Comparison of ENCODE assay signal across 22 cellular contexts in the genomic region with DNA sequence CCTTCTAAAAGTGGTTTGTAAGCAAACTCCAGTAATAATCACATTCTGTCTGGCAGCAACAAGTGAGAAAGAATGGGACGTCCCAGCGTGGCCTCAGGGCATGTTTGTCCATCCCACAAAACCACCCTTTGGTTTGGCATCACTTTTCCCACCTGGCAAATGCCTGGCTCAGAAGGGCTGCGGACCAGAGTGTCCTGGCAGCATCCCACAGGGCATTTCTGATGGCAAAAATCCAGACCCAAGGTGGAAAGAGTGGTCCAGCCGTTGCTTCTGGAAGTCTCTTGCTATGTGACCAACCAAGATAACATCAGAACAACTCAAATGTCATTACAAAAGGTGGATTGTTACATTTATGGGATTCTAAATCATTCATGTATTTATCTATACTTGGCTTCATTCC.
A peak's percentile ranks its signal among the peaks of the same experiment; 100 is the strongest.
DNase-seq lines count a peak whose midpoint lies in the region; ATAC-seq, FAIRE-seq and TF ChIP-seq lines count a peak whose summit lies in the region.
"Had no signal": no experiment of that assay in that cellular context is flagged by ENCODE, and none has a peak within 500 bp of the region (broad histone marks: within the 10 kb centered on the region; RNA-seq: fewer than 3 reads in every experiment).

No MANE protein-coding gene starts in this region.

- in situ Hi-C loops in K562 (cut with MboI) = no loop called here

- H3K4me3 Mint-ChIP-seq in Calu3 (ENCODE audit: low read depth, unreplicated experiment) = no peak overlapping the region
- no peak overlapping the region for H3K4me3 Mint-ChIP-seq in neural crest cell
- no peak overlapping the region for H3K4me3 Mint-ChIP-seq in neural progenitor cell
- H3K4me3 Mint-ChIP-seq: activated CD4-positive, alpha-beta T cell treated with anti-CD3 and anti-CD28 coated beads, Interleukin-2, amount 10 ng/mL, durations not matched to agents 7 days and 5 days; CD14-positive monocyte; GM23338; WTC11 had no signal

- H3K36me3 ChIP-seq in K562 (ENCODE audit: control insufficient read depth, insufficient read depth, low read length) (no peaks in the 10 kb centered on the region), WERI-Rb-1 (no peaks in the 10 kb centered on the region), neural progenitor cell (no peaks in the 10 kb centered on the region)
- H3K36me3 ChIP-seq: brain microvascular endothelial cell, lower lobe of right lung, sigmoid colon had no signal

- DNase-seq in Calu3 (no peak), NCI-H1048 (lab: John Stamatoyannopoulos, UW) (peak; percentile 6), K562 (ENCODE audit: extremely low read depth in 1 of 4, low spot score in 3 of 4) (no peak), neural crest cell (ENCODE audit: low read depth, low spot score) (no peak), WERI-Rb-1 (no peak), neural progenitor cell (ENCODE audit: low spot score) (no peak)
- DNase-seq: activated CD4-positive, alpha-beta T cell treated with anti-CD3 and anti-CD28 coated beads, Interleukin-2, amount 10 ng/mL, durations not matched to agents 7 days and 5 days; activated T-cell treated with anti-CD3 and anti-CD28 coated beads, Interleukin-2, amount 50 U/mL, for 48 hours; brain microvascular endothelial cell; lower lobe of right lung; NCI-H1417 treated with DMSO at 0.1 percent for 48 hours; NCI-H2081 treated with DMSO at 0.1 percent for 48 hours; NCI-H226; Right ventricle myocardium superior; sigmoid colon; stimulated activated naive CD4-positive, alpha-beta T cell; T1000 had no signal

- H3K27me3 ChIP-seq in K562 (ENCODE audit: control insufficient read depth in 2 of 2, insufficient read depth in 2 of 2, low read length in 2 of 2) (peaks cover 0 to 2% of the 10 kb centered on the region in 2 experiments; a peak in 1 of 5 replicates), WERI-Rb-1 (ENCODE audit: insufficient read depth, low read depth, severe bottlenecking) (peaks cover 53% of the 10 kb centered on the region), neural progenitor cell (no peaks in the 10 kb centered on the region)
- H3K27me3 ChIP-seq: brain microvascular endothelial cell, sigmoid colon had no signal

- H3K79me2 ChIP-seq in K562 (ENCODE audit: control insufficient read depth, insufficient read depth, low read length) (no peaks in the 10 kb centered on the region), neural progenitor cell (ENCODE audit: low read depth) (no peaks in the 10 kb centered on the region)

- no peak overlapping the region for H3K27ac ChIP-seq in K562 (ENCODE audit: extremely low read depth, low read depth, low read length)
- H3K27ac ChIP-seq in WERI-Rb-1 = no peak overlapping the region
- no peak overlapping the region for H3K27ac ChIP-seq in neural progenitor cell
- H3K27ac ChIP-seq: brain microvascular endothelial cell, lower lobe of right lung, sigmoid colon had no signal

- H3K27ac Mint-ChIP-seq in Calu3 (ENCODE audit: unreplicated experiment) (peak overlapping the region; percentile 19), neural crest cell (ENCODE audit: unreplicated experiment) (peak overlapping the region; percentile 21), neural progenitor cell (no peak overlapping the region)
- H3K27ac Mint-ChIP-seq: activated CD4-positive, alpha-beta T cell treated with anti-CD3 and anti-CD28 coated beads, Interleukin-2, amount 10 ng/mL, durations not matched to agents 7 days and 5 days; CD14-positive monocyte; GM23338; WTC11 had no signal

- no peak for TF ChIP-seq CTCF in Calu3 (IDR thresholded peaks at IDR 0.05; ENCODE audit: unreplicated experiment)
- TF ChIP-seq CTCF in K562 (IDR thresholded peaks at IDR 0.05 in 2 of 3, conservative IDR thresholded peaks at IDR 0.05 in 1 of 3; ENCODE audit: insufficient read depth in 2 of 3, low read depth in 1 of 3, low read length in 3 of 3) = no peak
- no peak for TF ChIP-seq CTCF in neural crest cell (conservative IDR thresholded peaks at IDR 0.05)
- TF ChIP-seq CTCF in WERI-Rb-1 (IDR thresholded peaks at IDR 0.05; ENCODE audit: low read depth, low read length) = no peak
- TF ChIP-seq CTCF in neural progenitor cell (IDR thresholded peaks at IDR 0.05) = no peak

- H3K4me3 ChIP-seq in K562 = no peak overlapping the region
- H3K4me3 ChIP-seq in WERI-Rb-1 (ENCODE audit: low read depth, low read length) = no peak overlapping the region
- H3K4me3 ChIP-seq in neural progenitor cell = no peak overlapping the region
- H3K4me3 ChIP-seq: GM23338, lower lobe of right lung, sigmoid colon had no signal

- ATAC-seq in K562 (no peak), HG03097 (IDR thresholded peaks at IDR 0.05; ENCODE audit: low FRiP score, unreplicated experiment) (no peak), HG03342 (IDR thresholded peaks at IDR 0.05; ENCODE audit: unreplicated experiment) (no peak)
- ATAC-seq: GM23338, lower lobe of right lung, WTC11 had no signal

- no peak for TF ChIP-seq EP300 in K562 (IDR thresholded peaks at IDR 0.05; ENCODE audit: low read length)

- no peaks in the 10 kb centered on the region for H3K9me1 ChIP-seq in K562 (ENCODE audit: control insufficient read depth, insufficient read depth, low read length)

- FAIRE-seq in K562 (lab: Jason Lieb, UNC) = no peak

- TF ChIP-seq RAD21 in K562 (CRISPR knock-in tag; conservative IDR thresholded peaks at IDR 0.05 in 1 of 2, IDR thresholded peaks at IDR 0.05 in 1 of 2) = no peak

- H3K36me3 Mint-ChIP-seq in Calu3 (ENCODE audit: insufficient read depth, unreplicated experiment) (no peaks in the 10 kb centered on the region), neural crest cell (ENCODE audit: low read depth) (no peaks in the 10 kb centered on the region), neural progenitor cell (no peaks in the 10 kb centered on the region)
- H3K36me3 Mint-ChIP-seq: CD14-positive monocyte, WTC11 had no signal

- TF ChIP-seq POLR2A in K562 (conservative IDR thresholded peaks at IDR 0.05) = no peak

- WGBS in K562 (ENCODE audit: insufficient coverage, low coverage, missing lambda C conversion rate) = 0% methylated on average over 4 of the region's 4 CpGs

- H3K9me3 Mint-ChIP-seq in Calu3 (ENCODE audit: low read depth, unreplicated experiment) (no peaks in the 10 kb centered on the region), neural crest cell (no peaks in the 10 kb centered on the region), neural progenitor cell (no peaks in the 10 kb centered on the region)
- H3K9me3 Mint-ChIP-seq: activated CD4-positive, alpha-beta T cell treated with anti-CD3 and anti-CD28 coated beads, Interleukin-2, amount 10 ng/mL, durations not matched to agents 7 days and 5 days; GM23338; WTC11 had no signal

- H3K27me3 Mint-ChIP-seq in Calu3 (ENCODE audit: unreplicated experiment) = peaks cover 14% of the 10 kb centered on the region
- H3K27me3 Mint-ChIP-seq in neural crest cell (ENCODE audit: low read depth) = no peaks in the 10 kb centered on the region
- H3K27me3 Mint-ChIP-seq in neural progenitor cell (ENCODE audit: insufficient read depth, low read depth) = peaks cover 3% of the 10 kb centered on the region

- intact Hi-C loops in Calu3 (cut with micrococcal nuclease; ENCODE audit: unreplicated experiment) (loop anchor here (1.0 kb wide), 2 partner anchors 13 to 36 kb away; no protein-coding TSS in a partner anchor), K562 (cut with micrococcal nuclease) (no loop called here)

- no peaks in the 10 kb centered on the region for H3F3A ChIP-seq in neural progenitor cell (ENCODE audit: low read depth)

- CTCF ChIA-PET in Calu3 (lab: Charles Lee) (interaction anchor here (1.1 kb wide), 1 partner anchor 35 kb away, joined by 3 read pairs; no protein-coding TSS in a partner anchor), K562 (lab: Yijun Ruan, JAX; ENCODE audit: low intra/inter-chr PET ratio) (no interaction called here)

- no peaks in the 10 kb centered on the region for H3K9me3 ChIP-seq in K562 (replicated peaks; ENCODE audit: control insufficient read depth, insufficient read depth, low read depth, low read length)
- H3K9me3 ChIP-seq in WERI-Rb-1 (ENCODE audit: severe bottlenecking) = no peaks in the 10 kb centered on the region
- no peaks in the 10 kb centered on the region for H3K9me3 ChIP-seq in neural progenitor cell (ENCODE audit: low read depth)
- H3K9me3 ChIP-seq: lower lobe of right lung, sigmoid colon had no signal

- H3K4me1 ChIP-seq in K562 (replicated peaks in 1 of 2; ENCODE audit: control insufficient read depth in 2 of 2, insufficient read depth in 2 of 2, low read length in 2 of 2) (no peaks in the 10 kb centered on the region), neural progenitor cell (peaks cover 5% of the 10 kb centered on the region)
- H3K4me1 ChIP-seq: lower lobe of right lung, sigmoid colon had no signal

- peaks cover 18% of the 10 kb centered on the region for H3K4me1 Mint-ChIP-seq in Calu3 (ENCODE audit: low read depth, unreplicated experiment)
- H3K4me1 Mint-ChIP-seq in neural crest cell = no peaks in the 10 kb centered on the region
- peaks cover 22% of the 10 kb centered on the region for H3K4me1 Mint-ChIP-seq in neural progenitor cell
- H3K4me1 Mint-ChIP-seq: GM23338, WTC11 had no signal

- H3K4me2 ChIP-seq in K562 (ENCODE audit: insufficient read depth, low read length) (no peak overlapping the region), neural progenitor cell (no peak overlapping the region)
- H3K4me2 ChIP-seq: GM23338 had no signal

- H2AFZ ChIP-seq in K562 (ENCODE audit: low read depth, low read length) = no peak overlapping the region
- no peak overlapping the region for H2AFZ ChIP-seq in neural progenitor cell (replicated peaks)
- H2AFZ ChIP-seq: GM23338 had no signal

- POLR2A ChIA-PET in K562 (lab: Yijun Ruan, JAX) = no interaction called here

- BruUV-seq in Calu3 (replicated peaks; lab: Mats Ljungman, UMichigan) = no TSS peak
- BruUV-seq in K562 (replicated peaks; lab: Mats Ljungman, UMichigan) = no TSS peak

- H4K20me1 ChIP-seq in K562 (replicated peaks; ENCODE audit: control insufficient read depth, insufficient read depth, low read length) = no peaks in the 10 kb centered on the region
- no peaks in the 10 kb centered on the region for H4K20me1 ChIP-seq in neural progenitor cell (ENCODE audit: low read depth)

- no peak overlapping the region for H3K9ac ChIP-seq in K562 (ENCODE audit: insufficient read depth in 1 of 2, low read depth in 2 of 2, low read length in 2 of 2)
- H3K9ac ChIP-seq in neural progenitor cell = no peak overlapping the region

TF ChIP-seq in K562, 482 proteins besides CTCF, POLR2A, EP300 and RAD21:
- TF ChIP-seq ELF2 (CRISPR knock-in tag; IDR thresholded peaks at IDR 0.05) = no peak
- TF ChIP-seq JUNB (CRISPR knock-in tag; conservative IDR thresholded peaks at IDR 0.05) = no peak
- TF ChIP-seq DNMT1 (IDR thresholded peaks at IDR 0.05) = no peak
- peak; percentile 31; the same call in 1 of the 2 replicates for TF ChIP-seq NFIC (IDR thresholded peaks at IDR 0.05)
TF ChIP-seq in K562: peak in this region for 1.
